13 cellular contexts compared by ENCODE assay signal in genomic region chr7:40507166-40507565, GRCh38.
DNase-seq lines count a peak whose midpoint lies in the region; ATAC-seq, FAIRE-seq and TF ChIP-seq lines count a peak whose summit lies in the region.
"Had no signal": no experiment of that assay in that cellular context is flagged by ENCODE, and none has a peak within 500 bp of the region (broad histone marks: within the 10 kb centered on the region; RNA-seq: fewer than 3 reads in every experiment).

No MANE protein-coding gene starts in this region.

- POLR2A ChIA-PET in WTC11 (lab: Charles Lee): no interaction called here

- H3K36me3 Mint-ChIP-seq in WTC11 (peaks cover 8% of the 10 kb centered on the region; the same call in 1 of the 2 replicates), mesothelial cell of epicardium (peaks cover 21% of the 10 kb centered on the region)

- peaks cover 14% of the 10 kb centered on the region for H3K9me3 Mint-ChIP-seq in WTC11
- H3K9me3 Mint-ChIP-seq in mesothelial cell of epicardium: peaks cover 33% of the 10 kb centered on the region
- H3K9me3 Mint-ChIP-seq: activated CD4-positive, alpha-beta T cell treated with anti-CD3 and anti-CD28 coated beads, Interleukin-2, amount 10 ng/mL, durations not matched to agents 7 days and 5 days had no signal

- DNase-seq in DMS 273 (lab: John Stamatoyannopoulos, UW; ENCODE audit: unreplicated experiment): peak; percentile 43
- no peak for DNase-seq in DMS 273 treated with DMSO at 0.1 percent for 48 hours (lab: John Stamatoyannopoulos, UW)
- DNase-seq in Jurkat, Clone E6-1 (ENCODE audit: low read depth, low spot score): peak; percentile 34
- DNase-seq in WTC11 (ENCODE audit: low spot score): no peak
- no peak for DNase-seq in mesothelial cell of epicardium (ENCODE audit: low spot score in 2 of 2, unreplicated experiment in 2 of 2)
- DNase-seq in frontal cortex (ENCODE audit: low spot score in 2 of 2): no peak
- DNase-seq: 8988T; activated CD4-positive, alpha-beta T cell treated with anti-CD3 and anti-CD28 coated beads, Interleukin-2, amount 10 ng/mL, durations not matched to agents 7 days and 5 days; foreskin melanocyte; testis had no signal

- 0 out of 2 replicates have a peak, but pooled peaks have one; percentile 9 for TF ChIP-seq CTCF in WTC11 (IDR thresholded peaks at IDR 0.05)
- peak; percentile 22 for TF ChIP-seq CTCF in mesothelial cell of epicardium (IDR thresholded peaks at IDR 0.05; ENCODE audit: unreplicated experiment)

- peaks cover 2% of the 10 kb centered on the region; the same call in 1 of the 2 replicates for H3K4me1 Mint-ChIP-seq in WTC11
- peaks cover 3% of the 10 kb centered on the region for H3K4me1 Mint-ChIP-seq in mesothelial cell of epicardium
- H3K4me1 Mint-ChIP-seq: activated CD4-positive, alpha-beta T cell treated with anti-CD3 and anti-CD28 coated beads, Interleukin-2, amount 10 ng/mL, durations not matched to agents 7 days and 5 days had no signal

- CTCF ChIA-PET in WTC11 (lab: Charles Lee): interaction anchor here (0.6 to 3.0 kb wide), 27 partner anchors 9 to 879 kb away, joined by 3 to 55 read pairs (median 4); no protein-coding TSS in a partner anchor

- no peak overlapping the region for H3K27ac Mint-ChIP-seq in WTC11
- no peak overlapping the region for H3K27ac Mint-ChIP-seq in mesothelial cell of epicardium
- H3K27ac Mint-ChIP-seq: activated CD4-positive, alpha-beta T cell treated with anti-CD3 and anti-CD28 coated beads, Interleukin-2, amount 10 ng/mL, durations not matched to agents 7 days and 5 days had no signal

- no peak for FAIRE-seq in frontal cortex (lab: Jason Lieb, UNC)
- FAIRE-seq: GM12891 had no signal

- ATAC-seq in WTC11: peak; percentile 87
- no peak for ATAC-seq in HG02678 (IDR thresholded peaks at IDR 0.05; ENCODE audit: unreplicated experiment)
- no peak for ATAC-seq in GM18520 (IDR thresholded peaks at IDR 0.05; ENCODE audit: unreplicated experiment)

- H3K4me3 ChIP-seq in Jurkat, Clone E6-1 (ENCODE audit: low read length): no peak overlapping the region
- H3K4me3 ChIP-seq: testis had no signal

- no peak overlapping the region for H3K4me3 Mint-ChIP-seq in WTC11
- H3K4me3 Mint-ChIP-seq in mesothelial cell of epicardium: no peak overlapping the region
- H3K4me3 Mint-ChIP-seq: activated CD4-positive, alpha-beta T cell treated with anti-CD3 and anti-CD28 coated beads, Interleukin-2, amount 10 ng/mL, durations not matched to agents 7 days and 5 days had no signal

- no peaks in the 10 kb centered on the region for H3K27me3 Mint-ChIP-seq in WTC11 (ENCODE audit: low read depth)
- no peaks in the 10 kb centered on the region for H3K27me3 Mint-ChIP-seq in mesothelial cell of epicardium (ENCODE audit: low read depth)
- H3K27me3 Mint-ChIP-seq: activated CD4-positive, alpha-beta T cell treated with anti-CD3 and anti-CD28 coated beads, Interleukin-2, amount 10 ng/mL, durations not matched to agents 7 days and 5 days had no signal

TF ChIP-seq in WTC11, 78 proteins besides CTCF, POLR2A, EP300 and RAD21:
- no peak for TF ChIP-seq ATF6 (CRISPR knock-in tag; IDR thresholded peaks at IDR 0.05)
- TF ChIP-seq CBFB (CRISPR knock-in tag; IDR thresholded peaks at IDR 0.05; ENCODE audit: low read depth): no peak
- TF ChIP-seq JUN (CRISPR knock-in tag; IDR thresholded peaks at IDR 0.05): no peak
- TF ChIP-seq EMX1 (CRISPR knock-in tag; IDR thresholded peaks at IDR 0.05): no peak
- TF ChIP-seq ZNF423 (CRISPR knock-in tag; IDR thresholded peaks at IDR 0.05): no peak
- no peak for TF ChIP-seq NFE2L1 (CRISPR knock-in tag; IDR thresholded peaks at IDR 0.05)
- no peak for TF ChIP-seq ETV6 (CRISPR knock-in tag; IDR thresholded peaks at IDR 0.05)
- TF ChIP-seq SMAD4 (CRISPR knock-in tag; IDR thresholded peaks at IDR 0.05): no peak
- TF ChIP-seq MXD4 (CRISPR knock-in tag; IDR thresholded peaks at IDR 0.05; ENCODE audit: borderline replicate concordance): no peak
- TF ChIP-seq GABPB1 (CRISPR knock-in tag; IDR thresholded peaks at IDR 0.05): no peak
- no peak for TF ChIP-seq CDX4 (CRISPR knock-in tag; IDR thresholded peaks at IDR 0.05; ENCODE audit: borderline replicate concordance)
- no peak for TF ChIP-seq ZNF121 (CRISPR knock-in tag; IDR thresholded peaks at IDR 0.05)
- TF ChIP-seq ESRRA (CRISPR knock-in tag; IDR thresholded peaks at IDR 0.05; ENCODE audit: borderline replicate concordance): no peak
- no peak for TF ChIP-seq SMAD3 (CRISPR knock-in tag; IDR thresholded peaks at IDR 0.05; ENCODE audit: borderline replicate concordance)
- no peak for TF ChIP-seq TEAD1 (CRISPR knock-in tag; IDR thresholded peaks at IDR 0.05)
- no peak for TF ChIP-seq ZNF416 (CRISPR knock-in tag; IDR thresholded peaks at IDR 0.05)

Comparison
In these comparisons a context has a peak if more than half of its experiments do, and no peak if none do; other contexts are left out.
1. DNase-seq: peak in DMS 273 (single experiment) and Jurkat, Clone E6-1 (single experiment); none in DMS 273 treated with DMSO at 0.1 percent for 48 hours (single experiment), WTC11 (single experiment), mesothelial cell of epicardium (0 of 2) and frontal cortex (0 of 2).